ENCODE assay signal across 8 cellular contexts in the genomic region with DNA sequence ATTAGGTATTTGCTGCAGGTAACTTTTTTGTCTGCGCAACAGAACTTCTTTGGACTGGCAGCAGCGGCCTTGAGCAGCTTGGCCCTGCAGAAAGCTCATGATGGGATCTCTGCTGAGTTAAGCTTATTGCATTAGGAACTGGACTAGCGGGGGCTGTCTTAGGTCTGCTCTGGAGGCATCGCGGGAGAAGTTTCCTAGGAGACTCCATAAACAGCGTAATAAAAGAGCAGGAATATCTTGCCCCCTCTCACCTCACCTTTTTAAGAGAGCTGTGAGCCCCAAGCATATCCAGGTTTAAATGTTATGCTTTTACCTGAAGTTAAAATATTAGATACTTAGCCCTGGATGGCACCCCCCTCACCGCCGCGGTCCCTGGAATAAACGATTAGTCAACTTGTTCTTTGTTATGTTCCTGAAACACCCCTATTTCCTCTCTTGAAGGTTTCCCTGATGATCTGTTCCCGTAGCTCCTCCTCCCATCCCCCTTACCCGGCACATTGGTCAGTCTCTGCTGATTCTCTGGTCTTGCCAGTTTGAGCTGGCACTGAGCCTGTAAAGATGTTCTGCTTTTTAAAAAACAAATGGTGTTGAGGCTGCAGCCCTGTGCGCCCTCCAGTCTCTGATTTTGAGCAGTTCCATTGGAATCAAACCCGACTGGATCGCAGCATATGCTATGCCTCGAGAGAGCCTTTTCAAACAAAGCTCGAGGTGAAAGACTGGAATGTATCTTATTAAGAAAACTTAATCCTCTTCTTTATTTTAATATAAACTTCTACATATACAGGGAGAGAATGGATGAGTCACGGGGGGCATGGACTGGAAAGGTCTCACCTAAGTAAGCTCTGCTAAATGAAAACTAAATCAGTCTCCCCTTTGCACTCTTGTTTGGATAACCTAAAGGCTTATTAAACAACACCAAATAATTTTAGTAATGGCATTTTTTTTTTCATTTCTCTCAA.
DNase-seq lines count a peak whose midpoint lies in the region; ATAC-seq and TF ChIP-seq lines count a peak whose summit lies in the region.

No MANE protein-coding gene starts in this region.

- 0 out of 2 replicates have a peak, but pooled peaks cover 5% of the 10 kb centered on the region for H3K79me2 ChIP-seq in OCI-LY1 (ENCODE audit: insufficient read depth, low read length)

- H3K4me1 Mint-ChIP-seq in stimulated activated memory B cell treated with anti-CD40 and anti-IgM and Interleukin-4, amounts not matched to agents 10 μg/mL and 1 μg/mL and 100 μg/mL, for 72 hours: peaks cover 72% of the 10 kb centered on the region

- no peaks in the 10 kb centered on the region for H3K9me3 Mint-ChIP-seq in stimulated activated memory B cell treated with anti-CD40 and anti-IgM and Interleukin-4, amounts not matched to agents 10 μg/mL and 1 μg/mL and 100 μg/mL, for 72 hours

- H3K4me3 Mint-ChIP-seq in stimulated activated memory B cell treated with anti-CD40 and anti-IgM and Interleukin-4, amounts not matched to agents 10 μg/mL and 1 μg/mL and 100 μg/mL, for 72 hours: peak overlapping the region; percentile 75

- H3K36me3 ChIP-seq in OCI-LY1 (ENCODE audit: insufficient read depth, low read length): peaks cover 5% of the 10 kb centered on the region; the same call in 1 of the 2 replicates

- in situ Hi-C loops in ACHN (cut with HindIII; ENCODE audit: low pct_ligation_motif_present, low pct_unique_long_range_greater_than_20kb, low sequenced_read_pairs): no loop called here

- DNase-seq in ACHN: peak; percentile 90
- DNase-seq in caudate nucleus (lab: John Stamatoyannopoulos, UW): peak in 25 of 61 donors; percentile 9 to 76 (median 27)
- DNase-seq in kidney tubule cell (ENCODE audit: low spot score): peak; percentile 93

- no peaks in the 10 kb centered on the region; the same call in 1 of the 2 replicates for H3F3A ChIP-seq in OCI-LY1 (ENCODE audit: insufficient read depth, low read length)

- H3K4me3 ChIP-seq in GM08714 (ENCODE audit: low read length): peak overlapping the region; percentile 64
- peak overlapping the region; percentile 76 for H3K4me3 ChIP-seq in OCI-LY1 (ENCODE audit: low read depth, low read length, poor library complexity, severe bottlenecking)

- peak overlapping the region; percentile 92 for H3K4me2 ChIP-seq in OCI-LY1 (ENCODE audit: low read length)

- no peak overlapping the region for H2AFZ ChIP-seq in OCI-LY1 (ENCODE audit: low read length)

- no peaks in the 10 kb centered on the region for H3K27me3 ChIP-seq in OCI-LY1 (ENCODE audit: insufficient read depth, low read length)

- no peak for TF ChIP-seq CTCF in OCI-LY1 (IDR thresholded peaks at IDR 0.05; ENCODE audit: low read length)

- H3K9me3 ChIP-seq in OCI-LY1 (ENCODE audit: low read length): no peaks in the 10 kb centered on the region

- peaks cover 11% of the 10 kb centered on the region for H3K36me3 Mint-ChIP-seq in stimulated activated memory B cell treated with anti-CD40 and anti-IgM and Interleukin-4, amounts not matched to agents 10 μg/mL and 1 μg/mL and 100 μg/mL, for 72 hours

- peak overlapping the region; percentile 67 for H3K27ac ChIP-seq in OCI-LY1 (ENCODE audit: low read depth, low read length, poor library complexity, severe bottlenecking)
- H3K27ac ChIP-seq in caudate nucleus (ENCODE audit: low read depth, low read length): peak overlapping the region; percentile 9

- peak overlapping the region; percentile 65 for H3K27ac Mint-ChIP-seq in stimulated activated memory B cell treated with anti-CD40 and anti-IgM and Interleukin-4, amounts not matched to agents 10 μg/mL and 1 μg/mL and 100 μg/mL, for 72 hours

- H4K20me1 ChIP-seq in OCI-LY1 (ENCODE audit: insufficient read depth, low read length): no peaks in the 10 kb centered on the region

- no peaks in the 10 kb centered on the region for H3K27me3 Mint-ChIP-seq in stimulated activated memory B cell treated with anti-CD40 and anti-IgM and Interleukin-4, amounts not matched to agents 10 μg/mL and 1 μg/mL and 100 μg/mL, for 72 hours

- H3K4me1 ChIP-seq in OCI-LY1 (ENCODE audit: insufficient read depth, low read length, severe bottlenecking): peaks cover 57% of the 10 kb centered on the region

- ATAC-seq in stimulated activated memory B cell treated with anti-CD40 and anti-IgM and Interleukin-4, amounts not matched to agents 10 μg/mL and 1 μg/mL and 100 μg/mL, for 72 hours: no peak
- ATAC-seq in HG03045 (IDR thresholded peaks at IDR 0.05; ENCODE audit: unreplicated experiment) (no peak), GM19463 (IDR thresholded peaks at IDR 0.05; ENCODE audit: unreplicated experiment) (no peak)

- H3K9ac ChIP-seq in OCI-LY1 (ENCODE audit: low read length): peak overlapping the region; percentile 72

- no peaks in the 10 kb centered on the region for H3K9me2 ChIP-seq in OCI-LY1 (ENCODE audit: low read depth, low read length)
